Comparison of ENCODE assay signal across 8 cellular contexts in genomic region chr19:1876494-1877279, GRCh38. TPM values are rescaled to one million over a fixed set of nuclear protein-coding genes. Genes with fewer than 3 reads are reported as not detected.
DNase-seq lines count a peak whose midpoint lies in the region; ATAC-seq and TF ChIP-seq lines count a peak whose summit lies in the region.
"Not testable (repeated sequence)": the region's sequence is repeated elsewhere in the genome, so short reads cannot be mapped to it uniquely, and the experiment has no call there.

No MANE protein-coding gene starts in this region.

- H3K4me2 ChIP-seq in skeletal muscle satellite cell (ENCODE audit: low read length) = peak overlapping the region; percentile 95

- peaks cover 12% of the 10 kb centered on the region for H3K4me1 Mint-ChIP-seq in T-helper 2 cell treated with Interferon-gamma antibody and Interleukin-4, amounts not matched to agents 5 μg/mL and 100 μg/mL, for 36 hours (ENCODE audit: low read depth)

- ATAC-seq in GM21423 (IDR thresholded peaks at IDR 0.05; ENCODE audit: unreplicated experiment) = peak; percentile 21
- not testable (repeated sequence) for ATAC-seq in body of pancreas, foreskin keratinocyte

- not testable (repeated sequence) for H3K9me3 Mint-ChIP-seq in T-helper 2 cell treated with Interferon-gamma antibody and Interleukin-4, amounts not matched to agents 5 μg/mL and 100 μg/mL, for 36 hours

- H3K36me3 ChIP-seq in body of pancreas (replicated peaks in 1 of 2; ENCODE audit: insufficient read depth in 1 of 2, low read depth in 2 of 2); skeletal muscle satellite cell (ENCODE audit: insufficient read depth, low read length): not testable (repeated sequence)
- peaks cover 26% of the 10 kb centered on the region for H3K36me3 ChIP-seq in mesodermal cell (ENCODE audit: control insufficient read depth, insufficient read depth, low read length)

- TF ChIP-seq CTCF in AG09319 (IDR thresholded peaks at IDR 0.05; ENCODE audit: low read depth, low read length) = peak; percentile 5; the same call in 1 of the 2 replicates
- TF ChIP-seq CTCF in HL-60 (IDR thresholded peaks at IDR 0.05; ENCODE audit: insufficient read depth, low read length); body of pancreas (IDR thresholded peaks at IDR 0.05): not testable (repeated sequence)
- peak; percentile 13 for TF ChIP-seq CTCF in foreskin keratinocyte (conservative IDR thresholded peaks at IDR 0.05)

- intact Hi-C loops in body of pancreas (cut with DNase I) = not testable (repeated sequence)

- H3K27ac ChIP-seq in HL-60 (replicated peaks) = peak overlapping the region; percentile 98
- peak overlapping the region; percentile 71 to 97 (median 88) for H3K27ac ChIP-seq in body of pancreas
- H3K27ac ChIP-seq in foreskin keratinocyte = not testable (repeated sequence)
- peak overlapping the region; percentile 86 for H3K27ac ChIP-seq in mesodermal cell (ENCODE audit: low read depth, low read length, severe bottlenecking)

- WGBS in body of pancreas, 2 donors = 43 to 73% methylated on average over 21 to 36 of the region's 53 CpGs
- 19 to 29% methylated on average over 15 to 31 of the region's 53 CpGs for WGBS in mesodermal cell (ENCODE audit: insufficient coverage in 2 of 2), 2 experiments

- peaks cover 19% of the 10 kb centered on the region for H3K36me3 Mint-ChIP-seq in T-helper 2 cell treated with Interferon-gamma antibody and Interleukin-4, amounts not matched to agents 5 μg/mL and 100 μg/mL, for 36 hours (ENCODE audit: low read depth)

- not testable (repeated sequence) for H3K9me3 ChIP-seq in body of pancreas; mesodermal cell (ENCODE audit: control insufficient read depth, low read length); skeletal muscle satellite cell (replicated peaks; ENCODE audit: low read length)

- TF ChIP-seq POLR2A in body of pancreas (IDR thresholded peaks at IDR 0.05) = not testable (repeated sequence)

- H3K27me3 Mint-ChIP-seq in T-helper 2 cell treated with Interferon-gamma antibody and Interleukin-4, amounts not matched to agents 5 μg/mL and 100 μg/mL, for 36 hours (ENCODE audit: low read depth) = not testable (repeated sequence)

- DNase-seq in AG09319 (ENCODE audit: extremely low read depth, low read depth); HL-60 (ENCODE audit: low read depth in 1 of 2, low spot score in 1 of 2); T-helper 2 cell treated with Interferon-gamma antibody and Interleukin-4, amounts not matched to agents 5 μg/mL and 100 μg/mL, for 36 hours (ENCODE audit: low spot score); body of pancreas; foreskin keratinocyte: not testable (repeated sequence)

- H3K4me1 ChIP-seq in body of pancreas (peaks cover 50% of the 10 kb centered on the region), foreskin keratinocyte (peaks cover 13% of the 10 kb centered on the region), mesodermal cell (ENCODE audit: control insufficient read depth, insufficient read depth, low read length, poor library complexity, severe bottlenecking) (peaks cover 12% of the 10 kb centered on the region), skeletal muscle satellite cell (ENCODE audit: control insufficient read depth, insufficient read depth, low read length) (peaks cover 25% of the 10 kb centered on the region)

- peak overlapping the region; percentile 97 for H3K9ac ChIP-seq in skeletal muscle satellite cell (ENCODE audit: low read depth, low read length)

- H3K27ac Mint-ChIP-seq in T-helper 2 cell treated with Interferon-gamma antibody and Interleukin-4, amounts not matched to agents 5 μg/mL and 100 μg/mL, for 36 hours = peak overlapping the region; percentile 89

- H3K27me3 ChIP-seq in HL-60 (ENCODE audit: insufficient read depth, poor library complexity, severe bottlenecking); body of pancreas; foreskin keratinocyte; skeletal muscle satellite cell (ENCODE audit: control insufficient read depth, insufficient read depth, low read length): not testable (repeated sequence)

- peak overlapping the region; percentile 91 for H3K4me3 Mint-ChIP-seq in T-helper 2 cell treated with Interferon-gamma antibody and Interleukin-4, amounts not matched to agents 5 μg/mL and 100 μg/mL, for 36 hours

- H3K4me3 ChIP-seq in HL-60 (replicated peaks; ENCODE audit: insufficient read depth, low read length) (peak overlapping the region; percentile 90), body of pancreas (peak overlapping the region in 1 of 2 donors; percentile 69), mesodermal cell (ENCODE audit: extremely low read depth, insufficient read depth, low read length, poor library complexity, severe bottlenecking) (peak overlapping the region; percentile 71), skeletal muscle satellite cell (ENCODE audit: low read length) (peak overlapping the region; percentile 99)

RNA-seq across cellular contexts. Expression of gene ABHD17A, which starts 8.6 kb away (rescaled TPM):
- total RNA-seq in body of pancreas (100 to 1,000 TPM in 1 of 2 donors, 10 to 100 TPM in 1; 56.8 to 100 TPM), foreskin keratinocyte (49.1 and 50.3 TPM in 2 replicates)
- polyA plus RNA-seq in foreskin keratinocyte = 69.0 and 76.6 TPM in 2 replicates
- polyA plus RNA-seq in mesodermal cell (2013, experiment 1 of 2) = 82.9 TPM
- polyA plus RNA-seq in mesodermal cell (2013, experiment 2 of 2) = 63.1 TPM
- total RNA-seq in skeletal muscle satellite cell (2012; rRNA removed) = 61.8 and 64.4 TPM in 2 replicates

RNA-seq across cellular contexts. Expression of gene KLF16, which starts 13.3 kb away (rescaled TPM):
- total RNA-seq in body of pancreas = 1 to 10 TPM; 2.3 to 3.6 TPM
- total RNA-seq in foreskin keratinocyte = 19.0 and 20.7 TPM in 2 replicates
- 28.7 and 29.0 TPM in 2 replicates for polyA plus RNA-seq in foreskin keratinocyte
- 24.9 TPM for polyA plus RNA-seq in mesodermal cell (2013, experiment 1 of 2)
- 18.9 TPM for polyA plus RNA-seq in mesodermal cell (2013, experiment 2 of 2)
- total RNA-seq in skeletal muscle satellite cell (2012; rRNA removed) = 12.9 and 13.2 TPM in 2 replicates

RNA-seq across cellular contexts. Expression of gene REXO1, which starts 28.4 kb away (rescaled TPM):
- total RNA-seq in body of pancreas = 10 to 100 TPM; 16.6 to 19.8 TPM
- 21.6 and 23.8 TPM in 2 replicates for total RNA-seq in foreskin keratinocyte
- polyA plus RNA-seq in foreskin keratinocyte = 21.0 and 21.8 TPM in 2 replicates
- polyA plus RNA-seq in mesodermal cell (2013, experiment 1 of 2) = 23.2 TPM
- 21.6 TPM for polyA plus RNA-seq in mesodermal cell (2013, experiment 2 of 2)
- 10.7 and 13.7 TPM in 2 replicates for total RNA-seq in skeletal muscle satellite cell (2012; rRNA removed)

RNA-seq across cellular contexts. Expression of gene ADAT3, which starts 28.5 kb away (rescaled TPM):
- total RNA-seq in body of pancreas (10 to 100 TPM; 10.5 to 13.7 TPM), foreskin keratinocyte (2.7 and 3.2 TPM in 2 replicates)
- polyA plus RNA-seq in foreskin keratinocyte = 3.8 and 4.8 TPM in 2 replicates
- 2.6 TPM for polyA plus RNA-seq in mesodermal cell (2013, experiment 1 of 2)
- 2.7 TPM for polyA plus RNA-seq in mesodermal cell (2013, experiment 2 of 2)
- total RNA-seq in skeletal muscle satellite cell (2012; rRNA removed) = 3.3 and 3.5 TPM in 2 replicates

RNA-seq across cellular contexts. Expression of gene SCAMP4, which starts 28.5 kb away (rescaled TPM):
- total RNA-seq in body of pancreas = 10 to 100 TPM; 37.6 to 67.2 TPM
- total RNA-seq in foreskin keratinocyte = 35.2 and 42.2 TPM in 2 replicates
- polyA plus RNA-seq in foreskin keratinocyte = 44.0 and 45.1 TPM in 2 replicates
- polyA plus RNA-seq in mesodermal cell (2013, experiment 1 of 2) = 46.9 TPM
- 42.3 TPM for polyA plus RNA-seq in mesodermal cell (2013, experiment 2 of 2)
- total RNA-seq in skeletal muscle satellite cell (2012; rRNA removed) = 45.2 and 65.9 TPM in 2 replicates
